ENCODE assay signal across 8 cellular contexts in the genomic region with DNA sequence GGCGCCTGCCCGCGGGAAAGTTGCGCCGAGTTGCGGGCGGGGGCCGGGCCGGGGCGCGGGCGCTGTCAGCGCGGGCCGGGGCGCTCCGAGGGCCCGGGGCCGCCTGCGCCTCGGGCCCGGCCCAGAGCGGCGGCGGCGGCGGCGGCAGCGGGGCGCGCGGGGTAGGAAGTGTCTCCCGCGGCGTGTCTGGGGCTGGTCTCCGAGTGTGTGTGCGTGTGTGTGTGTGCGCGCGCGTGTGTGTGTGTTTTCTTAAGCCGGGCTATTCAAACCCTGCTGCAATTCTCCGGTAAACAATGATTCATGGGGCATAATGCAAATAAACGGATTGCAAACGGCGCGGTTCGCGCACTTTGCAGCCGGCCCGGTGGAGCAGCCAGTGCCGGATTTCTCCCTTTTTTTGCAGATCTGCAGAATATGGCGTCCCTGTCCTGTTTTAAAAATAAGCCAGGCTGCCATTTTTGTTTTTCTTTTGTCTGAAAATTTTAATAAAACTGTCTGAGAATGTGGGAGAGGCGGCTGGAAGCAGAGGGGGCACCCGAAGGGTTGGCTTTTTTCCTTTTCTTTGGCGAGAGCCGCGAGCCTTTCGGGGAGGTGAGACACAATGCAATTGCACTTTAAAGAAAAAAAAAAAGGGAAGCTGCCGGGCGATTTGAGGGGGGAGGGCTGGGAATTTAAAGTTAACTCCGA. TPM values are rescaled to one million over a fixed set of nuclear protein-coding genes. Genes with fewer than 3 reads are reported as not detected.
DNase-seq lines count a peak whose midpoint lies in the region; TF ChIP-seq lines count a peak whose summit lies in the region.

No MANE protein-coding gene starts in this region.

- H3K27ac Mint-ChIP-seq in nephron = peak overlapping the region; percentile 100

- H3K4me1 Mint-ChIP-seq in nephron = peaks cover 54% of the 10 kb centered on the region

- H3K9me3 Mint-ChIP-seq in nephron = no peaks in the 10 kb centered on the region

- DNase-seq in NCI-H1694 treated with DMSO at 0.1 percent for 48 hours (lab: John Stamatoyannopoulos, UW) (peak; percentile 30), NCI-H1694 (lab: John Stamatoyannopoulos, UW) (no peak), HT1080 (ENCODE audit: low read depth) (peak; percentile 53), RKO (ENCODE audit: low spot score) (peak; percentile 75), fibroblast of the aortic adventitia (ENCODE audit: low read depth) (peak; percentile 70), substantia nigra (lab: John Stamatoyannopoulos, UW) (peak in 31 of 49 donors; percentile 7 to 65 (median 27))
- peak; percentile 50 for DNase-seq in activated effector memory CD4-positive, alpha-beta T cell treated with Interleukin-2 at 50 U/mL for 16 hours

- no peaks in the 10 kb centered on the region for H3K27me3 Mint-ChIP-seq in nephron (ENCODE audit: low read depth)

- H3K27ac ChIP-seq in substantia nigra (ENCODE audit: low read depth, low read length, poor library complexity, severe bottlenecking) = peak overlapping the region; percentile 79

- TF ChIP-seq CTCF in fibroblast of the aortic adventitia (IDR thresholded peaks at IDR 0.05; ENCODE audit: insufficient read depth, low read length) (no peak), nephron (IDR thresholded peaks at IDR 0.05; ENCODE audit: unreplicated experiment in 3 of 3) (no peak)

- H3K36me3 Mint-ChIP-seq in nephron (ENCODE audit: low read depth) = peaks cover 10% of the 10 kb centered on the region

- peak overlapping the region; percentile 68 for H3K4me3 ChIP-seq in fibroblast of the aortic adventitia (ENCODE audit: low read depth, low read length)

- peak overlapping the region; percentile 99 to 100 (median 100) for H3K4me3 Mint-ChIP-seq in nephron

RNA-seq across cellular contexts. Expression of a gene that starts 0.6 kb away (rescaled TPM):
- 2.9 and 8.6 TPM in 2 replicates for total RNA-seq in HT1080 (2014; rRNA removed; shearing (Covaris generic))
- polyA plus RNA-seq in HT1080 (2015; cell fraction: cytosol; rRNA removed) = 11.2 and 13.4 TPM in 2 replicates
- polyA plus RNA-seq in HT1080 (2015; cell fraction: nucleus; rRNA removed) = 4.0 and 5.8 TPM in 2 replicates
- total RNA-seq in fibroblast of the aortic adventitia (ENCODE audit: low replicate concordance) = 12.3 and 14.5 TPM in 2 replicates
